8 cellular contexts compared by ENCODE assay signal in genomic region chr3:108588616-108589015, GRCh38. TPM values are rescaled to one million over a fixed set of nuclear protein-coding genes. Genes with fewer than 3 reads are reported as not detected.
DNase-seq lines count a peak whose midpoint lies in the region; ATAC-seq, FAIRE-seq and TF ChIP-seq lines count a peak whose summit lies in the region.

No MANE protein-coding gene starts in this region.

- in situ Hi-C loops in IMR-90 (cut with MboI; ENCODE audit: low sequenced_read_pairs), result no loop called here

- TF ChIP-seq RAD21 in IMR-90 (IDR thresholded peaks at IDR 0.05; ENCODE audit: low read length), result no peak

- H3K14ac ChIP-seq in IMR-90 (replicated peaks; ENCODE audit: low read depth, low read length), result no peak overlapping the region

- BruUV-seq in IMR-90 (replicated peaks; lab: Mats Ljungman, UMichigan), result no TSS peak

- FAIRE-seq in astrocyte (lab: Jason Lieb, UNC), result peak; percentile 23

- H3K36me3 Mint-ChIP-seq in astrocyte (ENCODE audit: low read depth, unreplicated experiment) (no peaks in the 10 kb centered on the region), mesothelial cell of epicardium (no peaks in the 10 kb centered on the region)

- H2BK5ac ChIP-seq in IMR-90 (ENCODE audit: low read depth, low read length, poor library complexity, severe bottlenecking), result no peak overlapping the region

- H3K4me1 ChIP-seq in IMR-90 (ENCODE audit: control insufficient read depth, insufficient read depth, low read length), result no peaks in the 10 kb centered on the region
- H3K4me1 ChIP-seq in astrocyte (ENCODE audit: insufficient read depth, low read length), result peaks cover 7% of the 10 kb centered on the region

- H3K23ac ChIP-seq in IMR-90 (ENCODE audit: low read depth, low read length), result no peak overlapping the region

- no peak overlapping the region for H3K4ac ChIP-seq in IMR-90 (ENCODE audit: low read depth, low read length)

- H4K8ac ChIP-seq in IMR-90 (ENCODE audit: low read depth in 2 of 2, low read length in 2 of 2), result peak overlapping the region in 1 of 2 experiments; percentile 89; a peak in 2 of 4 replicates

- POLR2A ChIA-PET in IMR-90 (lab: Charles Lee; ENCODE audit: unreplicated experiment), result no interaction called here

- no peak for TF ChIP-seq POLR2A in IMR-90 (IDR thresholded peaks at IDR 0.05; ENCODE audit: low read depth, low read length)

- no peak for TF ChIP-seq CTCF in AG09309 (IDR thresholded peaks at IDR 0.05; ENCODE audit: control insufficient read depth, insufficient read depth, low read depth, low read length, missing control alignments)
- TF ChIP-seq CTCF in IMR-90 (conservative IDR thresholded peaks at IDR 0.05; ENCODE audit: low read depth, low read length), result no peak
- no peak for TF ChIP-seq CTCF in astrocyte (IDR thresholded peaks at IDR 0.05; ENCODE audit: insufficient read depth, low read depth, low read length)
- no peak for TF ChIP-seq CTCF in mesothelial cell of epicardium (IDR thresholded peaks at IDR 0.05; ENCODE audit: unreplicated experiment)

- H3K79me1 ChIP-seq in IMR-90 (ENCODE audit: low read depth in 1 of 2, low read length in 2 of 2), result peaks cover 5 to 34% of the 10 kb centered on the region in 2 experiments; a peak in 3 of 4 replicates

- H2AFZ ChIP-seq in IMR-90 (replicated peaks; ENCODE audit: low read length, poor library complexity) (no peak overlapping the region), astrocyte (ENCODE audit: low read depth, low read length) (peak overlapping the region; percentile 95)

- peaks cover 64% of the 10 kb centered on the region for H3K79me2 ChIP-seq in astrocyte (ENCODE audit: insufficient read depth, low read length)

- H3K4me3 Mint-ChIP-seq in astrocyte (ENCODE audit: unreplicated experiment), result peak overlapping the region; percentile 99
- H3K4me3 Mint-ChIP-seq in mesothelial cell of epicardium, result peak overlapping the region; percentile 98

- peak overlapping the region; percentile 98 for H3K4me3 ChIP-seq in AG09309 (ENCODE audit: control insufficient read depth, low read depth, low read length)
- H3K4me3 ChIP-seq in IMR-90 (ENCODE audit: insufficient read depth, low read depth, low read length), result peak overlapping the region; percentile 70
- peak overlapping the region; percentile 98 for H3K4me3 ChIP-seq in astrocyte (ENCODE audit: insufficient read depth, low read depth, low read length)

- no peak for DNase-seq in AG09309 (ENCODE audit: low read depth)
- DNase-seq in IMR-90, result no peak
- DNase-seq in astrocyte (ENCODE audit: low read depth), result no peak
- DNase-seq in mesothelial cell of epicardium (ENCODE audit: low spot score in 2 of 2, unreplicated experiment in 2 of 2), result no peak
- no peak for DNase-seq in NCI-H2081 treated with DMSO at 0.1 percent for 48 hours (lab: John Stamatoyannopoulos, UW)
- DNase-seq in central memory CD4-positive, alpha-beta T cell, result no peak

- peak overlapping the region; percentile 81 for H3K4me2 ChIP-seq in IMR-90 (ENCODE audit: low read depth, low read length)
- peak overlapping the region; percentile 89 for H3K4me2 ChIP-seq in astrocyte (ENCODE audit: low read length)

- no peaks in the 10 kb centered on the region for H3K9me3 ChIP-seq in IMR-90 (ENCODE audit: control insufficient read depth, insufficient read depth, low read length)
- H3K9me3 ChIP-seq in astrocyte (ENCODE audit: insufficient read depth, low read depth, low read length), result no peaks in the 10 kb centered on the region

- no peak overlapping the region for H2BK20ac ChIP-seq in IMR-90 (ENCODE audit: low read depth, low read length)

- ATAC-seq in IMR-90 (ENCODE audit: low read depth), result no peak
- no peak for ATAC-seq in GM18868 (IDR thresholded peaks at IDR 0.05; ENCODE audit: unreplicated experiment)
- ATAC-seq in GM19023 (IDR thresholded peaks at IDR 0.05; ENCODE audit: unreplicated experiment), result no peak

- no peak overlapping the region for H4K5ac ChIP-seq in IMR-90 (ENCODE audit: low read depth, low read length)

- peaks cover 13% of the 10 kb centered on the region for H3K4me1 Mint-ChIP-seq in astrocyte (ENCODE audit: low read depth, unreplicated experiment)
- peaks cover 28% of the 10 kb centered on the region for H3K4me1 Mint-ChIP-seq in mesothelial cell of epicardium

- no peaks in the 10 kb centered on the region for H3K9me3 Mint-ChIP-seq in astrocyte (ENCODE audit: unreplicated experiment)
- H3K9me3 Mint-ChIP-seq in mesothelial cell of epicardium, result no peaks in the 10 kb centered on the region

- no peak overlapping the region for H2BK120ac ChIP-seq in IMR-90 (ENCODE audit: low read depth, low read length)

- no peak overlapping the region for H2BK15ac ChIP-seq in IMR-90 (ENCODE audit: low read depth, low read length)

- H2AK9ac ChIP-seq in IMR-90 (replicated peaks; ENCODE audit: low read depth, low read length, poor library complexity), result no peak overlapping the region

- no peaks in the 10 kb centered on the region for H3K27me3 Mint-ChIP-seq in astrocyte (ENCODE audit: low read depth, unreplicated experiment)
- H3K27me3 Mint-ChIP-seq in mesothelial cell of epicardium (ENCODE audit: low read depth), result no peaks in the 10 kb centered on the region

- H3K18ac ChIP-seq in IMR-90 (ENCODE audit: low read depth, low read length), result no peak overlapping the region

- intact Hi-C loops in IMR-90 (cut with micrococcal nuclease), result no loop called here

- H4K20me1 ChIP-seq in IMR-90 (ENCODE audit: insufficient read depth, low read length), result no peaks in the 10 kb centered on the region
- H4K20me1 ChIP-seq in astrocyte (ENCODE audit: insufficient read depth, low read length), result no peaks in the 10 kb centered on the region

- no peak overlapping the region for H4K91ac ChIP-seq in IMR-90 (ENCODE audit: insufficient read depth, low read depth, low read length)

- CTCF ChIA-PET in IMR-90 (lab: Yijun Ruan, JAX), result interaction anchor here (0.9 kb wide), 1 partner anchor 14 kb away, joined by 3 read pairs; no protein-coding TSS in a partner anchor

- 0 out of 2 replicates have a peak, but pooled peaks cover 1% of the 10 kb centered on the region for H3K36me3 ChIP-seq in IMR-90 (ENCODE audit: control insufficient read depth, insufficient read depth, low read length)
- no peaks in the 10 kb centered on the region for H3K36me3 ChIP-seq in astrocyte (ENCODE audit: insufficient read depth, low read length)

- H3K27me3 ChIP-seq in IMR-90 (ENCODE audit: control insufficient read depth, insufficient read depth, low read length) (no peaks in the 10 kb centered on the region), astrocyte (ENCODE audit: insufficient read depth, low read length) (no peaks in the 10 kb centered on the region)

- H3K9ac ChIP-seq in IMR-90 (ENCODE audit: low read depth, low read length) (peak overlapping the region; percentile 97), astrocyte (ENCODE audit: low read length) (peak overlapping the region; percentile 96)

- WGBS in IMR-90 (ENCODE audit: extremely low coverage in 2 of 2, insufficient read length in 1 of 2), 2 experiments, result no CpG with 5 or more reads among the region's 10 CpGs

- peak overlapping the region; percentile 99 for H3K27ac Mint-ChIP-seq in astrocyte (ENCODE audit: unreplicated experiment)
- peak overlapping the region; percentile 99 for H3K27ac Mint-ChIP-seq in mesothelial cell of epicardium

- dilution Hi-C loops in IMR-90 (cut with HindIII; ENCODE audit: low sequenced_read_pairs, unreplicated experiment), result no loop called here

- no peaks in the 10 kb centered on the region for H3K9me1 ChIP-seq in IMR-90 (ENCODE audit: insufficient read depth, low read length)

- H2AK5ac ChIP-seq in IMR-90 (ENCODE audit: low read depth, low read length), result no peak overlapping the region

- H3K27ac ChIP-seq in IMR-90 (ENCODE audit: insufficient read depth, low read length) (peak overlapping the region; percentile 92), astrocyte (ENCODE audit: low read depth, low read length) (peak overlapping the region; percentile 99)

- H3K56ac ChIP-seq in IMR-90 (ENCODE audit: extremely low read depth, insufficient read depth, low read length), result peak overlapping the region; percentile 48; the same call in 1 of the 2 replicates

TF ChIP-seq in IMR-90, 13 proteins besides CTCF, POLR2A, EP300 and RAD21 (continues in another document):
- TF ChIP-seq, protein P1, sequence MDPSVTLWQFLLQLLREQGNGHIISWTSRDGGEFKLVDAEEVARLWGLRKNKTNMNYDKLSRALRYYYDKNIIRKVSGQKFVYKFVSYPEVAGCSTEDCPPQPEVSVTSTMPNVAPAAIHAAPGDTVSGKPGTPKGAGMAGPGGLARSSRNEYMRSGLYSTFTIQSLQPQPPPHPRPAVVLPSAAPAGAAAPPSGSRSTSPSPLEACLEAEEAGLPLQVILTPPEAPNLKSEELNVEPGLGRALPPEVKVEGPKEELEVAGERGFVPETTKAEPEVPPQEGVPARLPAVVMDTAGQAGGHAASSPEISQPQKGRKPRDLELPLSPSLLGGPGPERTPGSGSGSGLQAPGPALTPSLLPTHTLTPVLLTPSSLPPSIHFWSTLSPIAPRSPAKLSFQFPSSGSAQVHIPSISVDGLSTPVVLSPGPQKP (IDR thresholded peaks at IDR 0.05; ENCODE audit: borderline replicate concordance, low read depth, low read length), result no peak
- TF ChIP-seq BHLHE40 (IDR thresholded peaks at IDR 0.05; ENCODE audit: low read depth, low read length) (no peak), CEBPB (IDR thresholded peaks at IDR 0.05; ENCODE audit: low read depth, low read length) (no peak), FOS (IDR thresholded peaks at IDR 0.05; ENCODE audit: low read depth, low read length) (no peak), SMC3 (IDR thresholded peaks at IDR 0.05; ENCODE audit: low read depth, low read length) (no peak), RCOR1 (IDR thresholded peaks at IDR 0.05; ENCODE audit: insufficient replicate concordance, low read length) (no peak)
- TF ChIP-seq, protein P2, sequence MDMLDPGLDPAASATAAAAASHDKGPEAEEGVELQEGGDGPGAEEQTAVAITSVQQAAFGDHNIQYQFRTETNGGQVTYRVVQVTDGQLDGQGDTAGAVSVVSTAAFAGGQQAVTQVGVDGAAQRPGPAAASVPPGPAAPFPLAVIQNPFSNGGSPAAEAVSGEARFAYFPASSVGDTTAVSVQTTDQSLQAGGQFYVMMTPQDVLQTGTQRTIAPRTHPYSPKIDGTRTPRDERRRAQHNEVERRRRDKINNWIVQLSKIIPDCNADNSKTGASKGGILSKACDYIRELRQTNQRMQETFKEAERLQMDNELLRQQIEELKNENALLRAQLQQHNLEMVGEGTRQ (IDR thresholded peaks at IDR 0.05; ENCODE audit: low read depth, low read length), result no peak

RNA-seq across cellular contexts. Expression of gene CIP2A, which starts 0.6 kb away (rescaled TPM):
- 27.8 and 31.7 TPM in 2 replicates for total RNA-seq in IMR-90 (2012; rRNA removed)
- polyA plus RNA-seq in IMR-90 (2012; rRNA removed), result 8.5 and 11.9 TPM in 2 replicates
- 1.7 and 3.1 TPM in 2 replicates for polyA plus RNA-seq in IMR-90 (2012; cell fraction: cytosol; rRNA removed)
- polyA plus RNA-seq in IMR-90 (2012; cell fraction: nucleus; rRNA removed; ENCODE audit: low replicate concordance), result 1.7 and 4.7 TPM in 2 replicates
- 5.8 and 8.6 TPM in 2 replicates for total RNA-seq in astrocyte
- total RNA-seq in mesothelial cell of epicardium, result 15.9 to 17.8 TPM (median 16.9 TPM) in 3 replicates

RNA-seq across cellular contexts. Expression of gene DZIP3, which starts 0.9 kb away (rescaled TPM):
- total RNA-seq in IMR-90 (2012; rRNA removed), result 9.9 and 11.7 TPM in 2 replicates
- 5.9 and 7.0 TPM in 2 replicates for polyA plus RNA-seq in IMR-90 (2012; rRNA removed)
- 0.98 and 1.1 TPM in 2 replicates for polyA plus RNA-seq in IMR-90 (2012; cell fraction: cytosol; rRNA removed)
- polyA plus RNA-seq in IMR-90 (2012; cell fraction: nucleus; rRNA removed; ENCODE audit: low replicate concordance), result 4.2 and 23.8 TPM in 2 replicates
- 10.9 and 12.9 TPM in 2 replicates for total RNA-seq in astrocyte
- 26.9 to 27.2 TPM (median 27.2 TPM) in 3 replicates for total RNA-seq in mesothelial cell of epicardium
